Comparison of ENCODE assay signal across 1 cellular context in genomic region chr9:129140397-129141065, GRCh38.
TF ChIP-seq lines count a peak whose summit lies in the region.

No MANE protein-coding gene starts in this region.

TF ChIP-seq in HepG2, 621 proteins besides CTCF, POLR2A, EP300 and RAD21 (continued from another document and continues in another):
- TF ChIP-seq, protein P1, sequence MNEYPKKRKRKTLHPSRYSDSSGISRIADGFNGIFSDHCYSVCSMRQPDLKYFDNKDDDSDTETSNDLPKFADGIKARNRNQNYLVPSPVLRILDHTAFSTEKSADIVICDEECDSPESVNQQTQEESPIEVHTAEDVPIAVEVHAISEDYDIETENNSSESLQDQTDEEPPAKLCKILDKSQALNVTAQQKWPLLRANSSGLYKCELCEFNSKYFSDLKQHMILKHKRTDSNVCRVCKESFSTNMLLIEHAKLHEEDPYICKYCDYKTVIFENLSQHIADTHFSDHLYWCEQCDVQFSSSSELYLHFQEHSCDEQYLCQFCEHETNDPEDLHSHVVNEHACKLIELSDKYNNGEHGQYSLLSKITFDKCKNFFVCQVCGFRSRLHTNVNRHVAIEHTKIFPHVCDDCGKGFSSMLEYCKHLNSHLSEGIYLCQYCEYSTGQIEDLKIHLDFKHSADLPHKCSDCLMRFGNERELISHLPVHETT (CRISPR knock-in tag; conservative IDR thresholded peaks at IDR 0.05) = no peak
- TF ChIP-seq ARNTL (CRISPR knock-in tag; IDR thresholded peaks at IDR 0.05) (no peak), ZNF598 (CRISPR knock-in tag; IDR thresholded peaks at IDR 0.05; ENCODE audit: borderline replicate concordance) (no peak), ZSCAN12 (CRISPR knock-in tag; IDR thresholded peaks at IDR 0.05) (no peak), PAWR (CRISPR knock-in tag; IDR thresholded peaks at IDR 0.05; ENCODE audit: borderline replicate concordance) (no peak), ZFP90 (CRISPR knock-in tag; IDR thresholded peaks at IDR 0.05; ENCODE audit: borderline replicate concordance) (no peak), SRF (IDR thresholded peaks at IDR 0.05; ENCODE audit: low read depth, low read length) (no peak), ZNF562 (CRISPR knock-in tag; IDR thresholded peaks at IDR 0.05; ENCODE audit: borderline replicate concordance) (no peak), ZNF619 (CRISPR knock-in tag; IDR thresholded peaks at IDR 0.05) (0 out of 2 replicates have a peak, but pooled peaks have one; percentile 37), ZNF253 (CRISPR knock-in tag; IDR thresholded peaks at IDR 0.05; ENCODE audit: borderline replicate concordance) (no peak), ZNF850 (CRISPR knock-in tag; conservative IDR thresholded peaks at IDR 0.05) (no peak), RXRA (CRISPR knock-in tag; IDR thresholded peaks at IDR 0.05) (no peak), ETV5 (CRISPR knock-in tag; IDR thresholded peaks at IDR 0.05; ENCODE audit: borderline replicate concordance) (no peak), ZFYVE20 (CRISPR knock-in tag; IDR thresholded peaks at IDR 0.05; ENCODE audit: borderline replicate concordance, low read depth) (no peak), DR1 (CRISPR knock-in tag; IDR thresholded peaks at IDR 0.05) (no peak), SMARCC2 (IDR thresholded peaks at IDR 0.05) (no peak), MEF2D (CRISPR knock-in tag; IDR thresholded peaks at IDR 0.05) (no peak), GTF3A (CRISPR knock-in tag; conservative IDR thresholded peaks at IDR 0.05) (no peak), ATRX (CRISPR knock-in tag; IDR thresholded peaks at IDR 0.05; ENCODE audit: borderline replicate concordance) (no peak), SALL2 (CRISPR knock-in tag; IDR thresholded peaks at IDR 0.05) (no peak)
- TF ChIP-seq, protein P2, sequence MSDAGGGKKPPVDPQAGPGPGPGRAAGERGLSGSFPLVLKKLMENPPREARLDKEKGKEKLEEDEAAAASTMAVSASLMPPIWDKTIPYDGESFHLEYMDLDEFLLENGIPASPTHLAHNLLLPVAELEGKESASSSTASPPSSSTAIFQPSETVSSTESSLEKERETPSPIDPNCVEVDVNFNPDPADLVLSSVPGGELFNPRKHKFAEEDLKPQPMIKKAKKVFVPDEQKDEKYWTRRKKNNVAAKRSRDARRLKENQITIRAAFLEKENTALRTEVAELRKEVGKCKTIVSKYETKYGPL (CRISPR knock-in tag; IDR thresholded peaks at IDR 0.05) = no peak
- TF ChIP-seq, protein P3, sequence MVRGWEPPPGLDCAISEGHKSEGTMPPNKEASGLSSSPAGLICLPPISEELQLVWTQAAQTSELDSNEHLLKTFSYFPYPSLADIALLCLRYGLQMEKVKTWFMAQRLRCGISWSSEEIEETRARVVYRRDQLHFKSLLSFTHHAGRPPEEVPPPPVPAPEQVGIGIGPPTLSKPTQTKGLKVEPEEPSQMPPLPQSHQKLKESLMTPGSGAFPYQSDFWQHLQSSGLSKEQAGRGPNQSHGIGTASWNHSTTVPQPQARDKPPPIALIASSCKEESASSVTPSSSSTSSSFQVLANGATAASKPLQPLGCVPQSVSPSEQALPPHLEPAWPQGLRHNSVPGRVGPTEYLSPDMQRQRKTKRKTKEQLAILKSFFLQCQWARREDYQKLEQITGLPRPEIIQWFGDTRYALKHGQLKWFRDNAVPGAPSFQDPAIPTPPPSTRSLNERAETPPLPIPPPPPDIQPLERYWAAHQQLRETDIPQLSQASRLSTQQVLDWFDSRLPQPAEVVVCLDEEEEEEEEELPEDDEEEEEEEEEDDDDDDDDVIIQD (CRISPR knock-in tag; IDR thresholded peaks at IDR 0.05; ENCODE audit: low read depth) = no peak
- TF ChIP-seq, protein P4, sequence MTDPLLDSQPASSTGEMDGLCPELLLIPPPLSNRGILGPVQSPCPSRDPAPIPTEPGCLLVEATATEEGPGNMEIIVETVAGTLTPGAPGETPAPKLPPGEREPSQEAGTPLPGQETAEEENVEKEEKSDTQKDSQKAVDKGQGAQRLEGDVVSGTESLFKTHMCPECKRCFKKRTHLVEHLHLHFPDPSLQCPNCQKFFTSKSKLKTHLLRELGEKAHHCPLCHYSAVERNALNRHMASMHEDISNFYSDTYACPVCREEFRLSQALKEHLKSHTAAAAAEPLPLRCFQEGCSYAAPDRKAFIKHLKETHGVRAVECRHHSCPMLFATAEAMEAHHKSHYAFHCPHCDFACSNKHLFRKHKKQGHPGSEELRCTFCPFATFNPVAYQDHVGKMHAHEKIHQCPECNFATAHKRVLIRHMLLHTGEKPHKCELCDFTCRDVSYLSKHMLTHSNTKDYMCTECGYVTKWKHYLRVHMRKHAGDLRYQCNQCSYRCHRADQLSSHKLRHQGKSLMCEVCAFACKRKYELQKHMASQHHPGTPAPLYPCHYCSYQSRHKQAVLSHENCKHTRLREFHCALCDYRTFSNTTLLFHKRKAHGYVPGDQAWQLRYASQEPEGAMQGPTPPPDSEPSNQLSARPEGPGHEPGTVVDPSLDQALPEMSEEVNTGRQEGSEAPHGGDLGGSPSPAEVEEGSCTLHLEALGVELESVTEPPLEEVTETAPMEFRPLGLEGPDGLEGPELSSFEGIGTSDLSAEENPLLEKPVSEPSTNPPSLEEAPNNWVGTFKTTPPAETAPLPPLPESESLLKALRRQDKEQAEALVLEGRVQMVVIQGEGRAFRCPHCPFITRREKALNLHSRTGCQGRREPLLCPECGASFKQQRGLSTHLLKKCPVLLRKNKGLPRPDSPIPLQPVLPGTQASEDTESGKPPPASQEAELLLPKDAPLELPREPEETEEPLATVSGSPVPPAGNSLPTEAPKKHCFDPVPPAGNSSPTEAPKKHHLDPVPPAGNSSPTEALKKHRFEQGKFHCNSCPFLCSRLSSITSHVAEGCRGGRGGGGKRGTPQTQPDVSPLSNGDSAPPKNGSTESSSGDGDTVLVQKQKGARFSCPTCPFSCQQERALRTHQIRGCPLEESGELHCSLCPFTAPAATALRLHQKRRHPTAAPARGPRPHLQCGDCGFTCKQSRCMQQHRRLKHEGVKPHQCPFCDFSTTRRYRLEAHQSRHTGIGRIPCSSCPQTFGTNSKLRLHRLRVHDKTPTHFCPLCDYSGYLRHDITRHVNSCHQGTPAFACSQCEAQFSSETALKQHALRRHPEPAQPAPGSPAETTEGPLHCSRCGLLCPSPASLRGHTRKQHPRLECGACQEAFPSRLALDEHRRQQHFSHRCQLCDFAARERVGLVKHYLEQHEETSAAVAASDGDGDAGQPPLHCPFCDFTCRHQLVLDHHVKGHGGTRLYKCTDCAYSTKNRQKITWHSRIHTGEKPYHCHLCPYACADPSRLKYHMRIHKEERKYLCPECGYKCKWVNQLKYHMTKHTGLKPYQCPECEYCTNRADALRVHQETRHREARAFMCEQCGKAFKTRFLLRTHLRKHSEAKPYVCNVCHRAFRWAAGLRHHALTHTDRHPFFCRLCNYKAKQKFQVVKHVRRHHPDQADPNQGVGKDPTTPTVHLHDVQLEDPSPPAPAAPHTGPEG (CRISPR knock-in tag; IDR thresholded peaks at IDR 0.05) = no peak
- TF ChIP-seq, protein P5, sequence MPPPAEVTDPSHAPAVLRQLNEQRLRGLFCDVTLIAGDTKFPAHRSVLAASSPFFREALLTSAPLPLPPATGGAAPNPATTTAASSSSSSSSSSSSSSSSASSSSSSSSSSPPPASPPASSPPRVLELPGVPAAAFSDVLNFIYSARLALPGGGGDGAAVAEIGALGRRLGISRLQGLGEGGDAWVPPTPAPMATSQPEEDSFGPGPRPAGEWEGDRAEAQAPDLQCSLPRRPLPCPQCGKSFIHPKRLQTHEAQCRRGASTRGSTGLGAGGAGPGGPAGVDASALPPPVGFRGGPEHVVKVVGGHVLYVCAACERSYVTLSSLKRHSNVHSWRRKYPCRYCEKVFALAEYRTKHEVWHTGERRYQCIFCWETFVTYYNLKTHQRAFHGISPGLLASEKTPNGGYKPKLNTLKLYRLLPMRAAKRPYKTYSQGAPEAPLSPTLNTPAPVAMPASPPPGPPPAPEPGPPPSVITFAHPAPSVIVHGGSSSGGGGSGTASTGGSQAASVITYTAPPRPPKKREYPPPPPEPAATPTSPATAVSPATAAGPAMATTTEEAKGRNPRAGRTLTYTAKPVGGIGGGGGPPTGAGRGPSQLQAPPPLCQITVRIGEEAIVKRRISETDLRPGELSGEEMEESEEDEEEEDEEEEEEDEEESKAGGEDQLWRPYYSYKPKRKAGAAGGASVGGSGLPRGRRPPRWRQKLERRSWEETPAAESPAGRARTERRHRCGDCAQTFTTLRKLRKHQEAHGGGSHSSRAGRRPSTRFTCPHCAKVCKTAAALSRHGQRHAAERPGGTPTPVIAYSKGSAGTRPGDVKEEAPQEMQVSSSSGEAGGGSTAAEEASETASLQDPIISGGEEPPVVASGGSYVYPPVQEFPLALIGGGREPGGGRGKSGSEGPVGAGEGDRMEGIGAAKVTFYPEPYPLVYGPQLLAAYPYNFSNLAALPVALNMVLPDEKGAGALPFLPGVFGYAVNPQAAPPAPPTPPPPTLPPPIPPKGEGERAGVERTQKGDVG (CRISPR knock-in tag; IDR thresholded peaks at IDR 0.05; ENCODE audit: borderline replicate concordance) = no peak
- TF ChIP-seq, protein P6, sequence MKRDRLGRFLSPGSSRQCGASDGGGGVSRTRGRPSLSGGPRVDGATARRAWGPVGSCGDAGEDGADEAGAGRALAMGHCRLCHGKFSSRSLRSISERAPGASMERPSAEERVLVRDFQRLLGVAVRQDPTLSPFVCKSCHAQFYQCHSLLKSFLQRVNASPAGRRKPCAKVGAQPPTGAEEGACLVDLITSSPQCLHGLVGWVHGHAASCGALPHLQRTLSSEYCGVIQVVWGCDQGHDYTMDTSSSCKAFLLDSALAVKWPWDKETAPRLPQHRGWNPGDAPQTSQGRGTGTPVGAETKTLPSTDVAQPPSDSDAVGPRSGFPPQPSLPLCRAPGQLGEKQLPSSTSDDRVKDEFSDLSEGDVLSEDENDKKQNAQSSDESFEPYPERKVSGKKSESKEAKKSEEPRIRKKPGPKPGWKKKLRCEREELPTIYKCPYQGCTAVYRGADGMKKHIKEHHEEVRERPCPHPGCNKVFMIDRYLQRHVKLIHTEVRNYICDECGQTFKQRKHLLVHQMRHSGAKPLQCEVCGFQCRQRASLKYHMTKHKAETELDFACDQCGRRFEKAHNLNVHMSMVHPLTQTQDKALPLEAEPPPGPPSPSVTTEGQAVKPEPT (CRISPR knock-in tag; IDR thresholded peaks at IDR 0.05; ENCODE audit: low read depth) = no peak
- TF ChIP-seq, protein P7, sequence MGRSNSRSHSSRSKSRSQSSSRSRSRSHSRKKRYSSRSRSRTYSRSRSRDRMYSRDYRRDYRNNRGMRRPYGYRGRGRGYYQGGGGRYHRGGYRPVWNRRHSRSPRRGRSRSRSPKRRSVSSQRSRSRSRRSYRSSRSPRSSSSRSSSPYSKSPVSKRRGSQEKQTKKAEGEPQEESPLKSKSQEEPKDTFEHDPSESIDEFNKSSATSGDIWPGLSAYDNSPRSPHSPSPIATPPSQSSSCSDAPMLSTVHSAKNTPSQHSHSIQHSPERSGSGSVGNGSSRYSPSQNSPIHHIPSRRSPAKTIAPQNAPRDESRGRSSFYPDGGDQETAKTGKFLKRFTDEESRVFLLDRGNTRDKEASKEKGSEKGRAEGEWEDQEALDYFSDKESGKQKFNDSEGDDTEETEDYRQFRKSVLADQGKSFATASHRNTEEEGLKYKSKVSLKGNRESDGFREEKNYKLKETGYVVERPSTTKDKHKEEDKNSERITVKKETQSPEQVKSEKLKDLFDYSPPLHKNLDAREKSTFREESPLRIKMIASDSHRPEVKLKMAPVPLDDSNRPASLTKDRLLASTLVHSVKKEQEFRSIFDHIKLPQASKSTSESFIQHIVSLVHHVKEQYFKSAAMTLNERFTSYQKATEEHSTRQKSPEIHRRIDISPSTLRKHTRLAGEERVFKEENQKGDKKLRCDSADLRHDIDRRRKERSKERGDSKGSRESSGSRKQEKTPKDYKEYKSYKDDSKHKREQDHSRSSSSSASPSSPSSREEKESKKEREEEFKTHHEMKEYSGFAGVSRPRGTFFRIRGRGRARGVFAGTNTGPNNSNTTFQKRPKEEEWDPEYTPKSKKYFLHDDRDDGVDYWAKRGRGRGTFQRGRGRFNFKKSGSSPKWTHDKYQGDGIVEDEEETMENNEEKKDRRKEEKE (IDR thresholded peaks at IDR 0.05) = no peak
- TF ChIP-seq, protein P8, sequence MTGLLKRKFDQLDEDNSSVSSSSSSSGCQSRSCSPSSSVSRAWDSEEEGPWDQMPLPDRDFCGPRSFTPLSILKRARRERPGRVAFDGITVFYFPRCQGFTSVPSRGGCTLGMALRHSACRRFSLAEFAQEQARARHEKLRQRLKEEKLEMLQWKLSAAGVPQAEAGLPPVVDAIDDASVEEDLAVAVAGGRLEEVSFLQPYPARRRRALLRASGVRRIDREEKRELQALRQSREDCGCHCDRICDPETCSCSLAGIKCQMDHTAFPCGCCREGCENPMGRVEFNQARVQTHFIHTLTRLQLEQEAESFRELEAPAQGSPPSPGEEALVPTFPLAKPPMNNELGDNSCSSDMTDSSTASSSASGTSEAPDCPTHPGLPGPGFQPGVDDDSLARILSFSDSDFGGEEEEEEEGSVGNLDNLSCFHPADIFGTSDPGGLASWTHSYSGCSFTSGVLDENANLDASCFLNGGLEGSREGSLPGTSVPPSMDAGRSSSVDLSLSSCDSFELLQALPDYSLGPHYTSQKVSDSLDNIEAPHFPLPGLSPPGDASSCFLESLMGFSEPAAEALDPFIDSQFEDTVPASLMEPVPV (CRISPR knock-in tag; IDR thresholded peaks at IDR 0.05) = no peak
